In genomic region chr12:83434600-83434999, GRCh38 we compare ENCODE assay signal across 1 cellular context.
TF ChIP-seq lines count a peak whose summit lies in the region.

No MANE protein-coding gene starts in this region.

TF ChIP-seq in SK-N-SH treated with all-trans-retinoic acid at 6 μM for 48 hours, 23 proteins besides CTCF, POLR2A, EP300 and RAD21 (continued from another document):
- TF ChIP-seq PATZ1 (CRISPR knock-in tag; IDR thresholded peaks at IDR 0.05; ENCODE audit: borderline replicate concordance) (no peak), ZC3H10 (CRISPR knock-in tag; IDR thresholded peaks at IDR 0.05) (no peak), BACH2 (CRISPR knock-in tag; IDR thresholded peaks at IDR 0.05; ENCODE audit: borderline replicate concordance) (no peak), ZFP3 (CRISPR knock-in tag; IDR thresholded peaks at IDR 0.05) (no peak), RARB (CRISPR knock-in tag; IDR thresholded peaks at IDR 0.05) (no peak), TCF4 (CRISPR knock-in tag; IDR thresholded peaks at IDR 0.05; ENCODE audit: borderline replicate concordance) (no peak), POU6F1 (CRISPR knock-in tag; IDR thresholded peaks at IDR 0.05; ENCODE audit: borderline replicate concordance, low read depth) (no peak), CSRNP3 (CRISPR knock-in tag; IDR thresholded peaks at IDR 0.05) (no peak), ARNTL (CRISPR knock-in tag; IDR thresholded peaks at IDR 0.05; ENCODE audit: borderline replicate concordance, low read depth) (no peak), GLIS3 (CRISPR knock-in tag; IDR thresholded peaks at IDR 0.05) (no peak), ESRRG (CRISPR knock-in tag; IDR thresholded peaks at IDR 0.05) (no peak), TSHZ2 (CRISPR knock-in tag; IDR thresholded peaks at IDR 0.05) (no peak), ZNF70 (CRISPR knock-in tag; IDR thresholded peaks at IDR 0.05) (no peak), TOX (CRISPR knock-in tag; IDR thresholded peaks at IDR 0.05; ENCODE audit: borderline replicate concordance) (no peak)
TF ChIP-seq in SK-N-SH treated with all-trans-retinoic acid at 6 μM for 48 hours: peak in this region for 0.
